Comparison of ENCODE assay signal across 8 cellular contexts in the genomic region with DNA sequence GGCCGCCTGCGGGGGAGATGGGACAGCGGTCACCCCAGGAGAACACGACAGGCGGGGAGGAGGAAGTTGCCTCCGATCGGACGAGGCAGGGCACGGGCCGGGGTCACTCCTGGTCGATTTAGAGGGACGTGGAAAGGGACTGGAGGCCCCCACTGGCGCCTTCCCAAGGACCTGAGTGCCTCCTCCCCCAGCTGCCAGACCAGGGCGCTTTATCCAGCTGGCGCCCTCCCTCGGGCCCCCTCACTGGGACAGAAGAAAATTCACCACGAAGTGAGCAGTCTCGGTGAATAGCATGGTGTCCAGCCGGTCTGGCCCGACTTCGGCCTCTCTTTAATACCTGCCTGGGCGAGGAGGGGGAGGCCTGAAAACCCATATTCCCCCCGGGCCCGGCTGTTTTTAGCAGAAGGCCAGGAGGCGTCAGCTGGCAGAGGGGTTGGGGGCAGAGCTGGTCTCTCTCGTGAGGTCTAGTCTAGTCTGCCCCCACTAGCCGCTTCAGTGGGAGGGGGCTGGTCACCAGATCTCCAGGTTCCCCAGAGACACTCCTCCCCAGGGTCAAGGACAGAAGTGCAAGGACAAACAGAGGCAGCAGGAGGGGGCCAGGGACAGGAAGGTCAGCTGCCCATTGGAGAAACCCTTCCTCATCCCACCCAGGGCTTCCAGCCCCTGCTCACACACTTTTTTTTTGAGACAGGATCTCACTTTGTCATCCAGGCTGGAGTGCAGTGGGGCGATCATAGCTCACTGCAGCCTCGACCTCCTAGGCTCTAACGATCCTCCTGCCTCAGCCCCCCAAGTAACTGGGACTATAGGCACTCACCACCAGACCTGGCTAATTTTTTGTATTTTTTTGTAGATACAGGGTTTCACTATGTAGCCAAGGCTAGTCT. TPM values are rescaled to one million over a fixed set of nuclear protein-coding genes. Genes with fewer than 3 reads are reported as not detected.
A peak's percentile ranks its signal among the peaks of the same experiment; 100 is the strongest.
DNase-seq lines count a peak whose midpoint lies in the region; ATAC-seq, FAIRE-seq and TF ChIP-seq lines count a peak whose summit lies in the region.

No MANE protein-coding gene starts in this region.

- intact Hi-C loops in HepG2 (cut with micrococcal nuclease; ENCODE audit: unreplicated experiment): loop anchor here (2.0 kb wide), 2 partner anchors 15 to 43 kb away; a partner anchor contains a TSS

- H3K27me3 Mint-ChIP-seq in chondrocyte (ENCODE audit: low read depth): no peaks in the 10 kb centered on the region

- CTCF ChIA-PET in HepG2 (lab: Yijun Ruan, JAX; ENCODE audit: low intra/inter-chr PET ratio, low total read pairs): no interaction called here

- no peak; the same call in 1 of the 2 replicates for TF ChIP-seq RAD21 in HepG2 (CRISPR knock-in tag; IDR thresholded peaks at IDR 0.05)

- H3K27me3 ChIP-seq in GM06990 (replicated peaks; ENCODE audit: control insufficient read depth, insufficient read depth, low read length): no peaks in the 10 kb centered on the region
- H3K27me3 ChIP-seq in HepG2 (ENCODE audit: control insufficient read depth in 1 of 2, insufficient read depth in 2 of 2, low read length in 2 of 2): no peaks in the 10 kb centered on the region

- DNase-seq in GM06990 (ENCODE audit: extremely low read depth, insufficient read length) (no peak), NCI-H2227 (lab: John Stamatoyannopoulos, UW; ENCODE audit: unreplicated experiment) (peak; percentile 68), chondrocyte (ENCODE audit: low spot score) (no peak), HepG2 (ENCODE audit: low spot score) (peak; percentile 40), substantia nigra (lab: John Stamatoyannopoulos, UW) (peak in 36 of 49 donors; percentile 52 to 93 (median 78)), pons (ENCODE audit: low spot score) (no peak)

- peaks cover 10% of the 10 kb centered on the region for H3K36me3 Mint-ChIP-seq in chondrocyte (ENCODE audit: low read depth)

- H3K36me3 ChIP-seq in GM06990 (ENCODE audit: control insufficient read depth, insufficient read depth, low read length) (no peaks in the 10 kb centered on the region; the same call in 1 of the 2 replicates), HepG2 (replicated peaks in 1 of 2; ENCODE audit: control insufficient read depth in 1 of 2, insufficient read depth in 2 of 2, low read length in 2 of 2) (no peaks in the 10 kb centered on the region)

- in situ Hi-C loops in HepG2 (cut with HindIII; ENCODE audit: extremely low pct_ligation_motif_present, low pct_unique_long_range_greater_than_20kb): no loop called here

- peak; percentile 29 to 53 for TF ChIP-seq POLR2A in HepG2 (IDR thresholded peaks at IDR 0.05; ENCODE audit: insufficient read depth in 1 of 2, low read depth in 2 of 2, low read length in 2 of 2)

- no peaks in the 10 kb centered on the region for H3K9me3 ChIP-seq in HepG2 (ENCODE audit: low read length)

- H3K4me1 ChIP-seq in HepG2 (ENCODE audit: insufficient read depth, low read length): peaks cover 63% of the 10 kb centered on the region

- 9% methylated on average over 5 of the region's 30 CpGs for whole genome bisulfite sequencing in HepG2 (ENCODE audit: low lambda C conversion rate)

- ATAC-seq in HepG2 (peak; percentile 64), HG03378 (IDR thresholded peaks at IDR 0.05; ENCODE audit: unreplicated experiment) (no peak)

- peak overlapping the region; percentile 78 for H3K4me3 Mint-ChIP-seq in chondrocyte (ENCODE audit: unreplicated experiment)

- H3K4me3 ChIP-seq in GM06990 (replicated peaks; ENCODE audit: low read depth, low read length) (peak overlapping the region; percentile 74), HepG2 (replicated peaks in 1 of 3; ENCODE audit: insufficient read depth in 1 of 3, low read depth in 2 of 3, low read length in 3 of 3) (peak overlapping the region; percentile 64 to 81 (median 73))

- no peak overlapping the region for H2AFZ ChIP-seq in HepG2 (ENCODE audit: low read length)

- H3K79me2 ChIP-seq in HepG2 (ENCODE audit: insufficient read depth, low read length): no peaks in the 10 kb centered on the region

- H3K4me1 Mint-ChIP-seq in chondrocyte (ENCODE audit: low read depth): peaks cover 41% of the 10 kb centered on the region

- no peaks in the 10 kb centered on the region for H3K9me3 Mint-ChIP-seq in chondrocyte (ENCODE audit: low read depth)

- no peak for TF ChIP-seq EP300 in HepG2 (IDR thresholded peaks at IDR 0.05; ENCODE audit: low read depth in 2 of 2, low read length in 2 of 2)
- no peak for TF ChIP-seq EP300 in HepG2 (CRISPR knock-in tag; IDR thresholded peaks at IDR 0.05; ENCODE audit: borderline replicate concordance)

- FAIRE-seq in HepG2 (lab: Jason Lieb, UNC): peak; percentile 51

- POLR2A ChIA-PET in HepG2 (lab: Yijun Ruan, JAX): interaction anchor here (0.7 to 10.1 kb wide), 24 partner anchors 8 to 299 kb away, joined by 3 to 222 read pairs (median 6); a partner anchor contains a TSS

- H4K20me1 ChIP-seq in HepG2 (ENCODE audit: insufficient read depth, low read length): no peaks in the 10 kb centered on the region

- BruUV-seq in HepG2 (replicated peaks; lab: Mats Ljungman, UMichigan): TSS peak; percentile 65

- peak overlapping the region; percentile 80 for H3K4me2 ChIP-seq in HepG2 (ENCODE audit: low read depth, low read length)

- peak overlapping the region; percentile 85 for H3K27ac ChIP-seq in 22Rv1
- peak overlapping the region; percentile 92 for H3K27ac ChIP-seq in HepG2 (ENCODE audit: extremely low read length, insufficient read depth, low read length)
- peak overlapping the region; percentile 98 for H3K27ac ChIP-seq in substantia nigra (ENCODE audit: low read depth, low read length, poor library complexity, severe bottlenecking)

- no peak for TF ChIP-seq CTCF in 22Rv1 (IDR thresholded peaks at IDR 0.05)
- no peak for TF ChIP-seq CTCF in GM06990 (IDR thresholded peaks at IDR 0.05; ENCODE audit: insufficient read depth, low read length, poor library complexity, severe bottlenecking)
- no peak for TF ChIP-seq CTCF in chondrocyte (IDR thresholded peaks at IDR 0.05)
- TF ChIP-seq CTCF in HepG2 (CRISPR knock-in tag; IDR thresholded peaks at IDR 0.05): peak; percentile 39

- peak overlapping the region; percentile 84 for H3K27ac Mint-ChIP-seq in chondrocyte (ENCODE audit: unreplicated experiment)

- H3K9ac ChIP-seq in HepG2 (ENCODE audit: insufficient read depth, low read depth, low read length): peak overlapping the region; percentile 87

RNA-seq across cellular contexts. Expression of a gene that starts 10.2 kb away (rescaled TPM):
- total RNA-seq in chondrocyte (3.6 to 4.5 TPM (median 4.4 TPM) in 3 replicates), HepG2 (2016; rRNA removed; fragmentation: Illumina TruSeq; extraction: Trizol) (0.31 and 3.2 TPM in 2 replicates)
- 0.71 TPM in 1 of 2 replicates, not detected in the other for total RNA-seq in HepG2 (2016; cell fraction: cytosol; rRNA removed; fragmentation: Illumina TruSeq; extraction: Trizol; ENCODE audit: low read depth)
- total RNA-seq in HepG2 (2016; cell fraction: insoluble cytoplasmic fraction; rRNA removed; fragmentation: Illumina TruSeq; extraction: Trizol): 0.46 and 3.1 TPM in 2 replicates
- 0.12 and 0.65 TPM in 2 replicates for total RNA-seq in HepG2 (2016; cell fraction: membrane; rRNA removed; fragmentation: Illumina TruSeq; extraction: Trizol)
- total RNA-seq in HepG2 (2016; cell fraction: nucleus; rRNA removed; fragmentation: Illumina TruSeq; extraction: Trizol): 3.2 and 5.0 TPM in 2 replicates
- 17.6 and 21.8 TPM in 2 replicates for polyA plus RNA-seq in HepG2 (2011; rRNA removed)
- 2.4 and 5.1 TPM in 2 replicates for polyA plus RNA-seq in HepG2 (2011; cell fraction: cytosol; rRNA removed)
- 142 and 179 TPM in 2 replicates for polyA plus RNA-seq in HepG2 (2011; cell fraction: nucleus; rRNA removed)
- 7.7 and 16.0 TPM in 2 replicates for polyA plus RNA-seq in HepG2 (2012)
- 0.22 and 0.24 TPM in 2 replicates for polyA plus RNA-seq in HepG2 (2016; cell fraction: cytosol; fragmentation: Illumina TruSeq; extraction: Trizol; ENCODE audit: low read depth)
- polyA plus RNA-seq in HepG2 (2016; cell fraction: insoluble cytoplasmic fraction; fragmentation: Illumina TruSeq; extraction: Trizol; ENCODE audit: low read depth): 0.81 and 0.98 TPM in 2 replicates
- polyA plus RNA-seq in HepG2 (2016; cell fraction: membrane; fragmentation: Illumina TruSeq; extraction: Trizol; ENCODE audit: low read depth): 0.13 and 0.55 TPM in 2 replicates
- 26.3 and 28.4 TPM in 2 replicates for polyA plus RNA-seq in HepG2 (2016; cell fraction: nucleus; fragmentation: Illumina TruSeq; extraction: Trizol; ENCODE audit: insufficient read depth, low read depth)
- polyA minus RNA-seq in HepG2 (2011; rRNA and poly(A)+ RNA removed; ENCODE audit: low replicate concordance): 6.1 and 8.3 TPM in 2 replicates
- 1.3 and 1.8 TPM in 2 replicates for polyA minus RNA-seq in HepG2 (2011; cell fraction: cytosol; rRNA and poly(A)+ RNA removed)
- polyA minus RNA-seq in HepG2 (2011; cell fraction: nucleus; rRNA and poly(A)+ RNA removed): 16.6 and 17.9 TPM in 2 replicates

RNA-seq across cellular contexts. Expression of a gene that starts 10.2 kb away (rescaled TPM):
- total RNA-seq in chondrocyte (0.90 to 2.0 TPM (median 1.7 TPM) in 3 replicates), HepG2 (2016; rRNA removed; fragmentation: Illumina TruSeq; extraction: Trizol) (0.62 and 1.0 TPM in 2 replicates)
- not detected in 2 replicates for total RNA-seq in HepG2 (2016; cell fraction: cytosol; rRNA removed; fragmentation: Illumina TruSeq; extraction: Trizol; ENCODE audit: low read depth)
- 2.0 TPM in 1 of 2 replicates, not detected in the other for total RNA-seq in HepG2 (2016; cell fraction: insoluble cytoplasmic fraction; rRNA removed; fragmentation: Illumina TruSeq; extraction: Trizol)
- total RNA-seq in HepG2 (2016; cell fraction: membrane; rRNA removed; fragmentation: Illumina TruSeq; extraction: Trizol): 0.53 TPM in 1 of 2 replicates, not detected in the other
- 0.85 and 3.2 TPM in 2 replicates for total RNA-seq in HepG2 (2016; cell fraction: nucleus; rRNA removed; fragmentation: Illumina TruSeq; extraction: Trizol)
- polyA plus RNA-seq in HepG2 (2011; rRNA removed): 1.1 and 2.0 TPM in 2 replicates
- polyA plus RNA-seq in HepG2 (2011; cell fraction: cytosol; rRNA removed): 0.31 and 0.35 TPM in 2 replicates
- 5.2 and 6.5 TPM in 2 replicates for polyA plus RNA-seq in HepG2 (2011; cell fraction: nucleus; rRNA removed)
- 5.4 and 6.5 TPM in 2 replicates for polyA plus RNA-seq in HepG2 (2012)
- not detected in 2 replicates for polyA plus RNA-seq in HepG2 (2016; cell fraction: cytosol; fragmentation: Illumina TruSeq; extraction: Trizol; ENCODE audit: low read depth)
- 0.23 TPM in 1 of 2 replicates, not detected in the other for polyA plus RNA-seq in HepG2 (2016; cell fraction: insoluble cytoplasmic fraction; fragmentation: Illumina TruSeq; extraction: Trizol; ENCODE audit: low read depth)
- polyA plus RNA-seq in HepG2 (2016; cell fraction: membrane; fragmentation: Illumina TruSeq; extraction: Trizol; ENCODE audit: low read depth): 0.43 TPM in 1 of 2 replicates, not detected in the other
- 3.9 TPM in 2 replicates for polyA plus RNA-seq in HepG2 (2016; cell fraction: nucleus; fragmentation: Illumina TruSeq; extraction: Trizol; ENCODE audit: insufficient read depth, low read depth)
- 1.1 and 2.7 TPM in 2 replicates for polyA minus RNA-seq in HepG2 (2011; rRNA and poly(A)+ RNA removed; ENCODE audit: low replicate concordance)
- polyA minus RNA-seq in HepG2 (2011; cell fraction: cytosol; rRNA and poly(A)+ RNA removed): not detected in 2 replicates
- 2.3 and 3.6 TPM in 2 replicates for polyA minus RNA-seq in HepG2 (2011; cell fraction: nucleus; rRNA and poly(A)+ RNA removed)

RNA-seq across cellular contexts. Expression of a gene that starts 16.1 kb away (rescaled TPM):
- total RNA-seq in chondrocyte (58.8 to 104 TPM (median 103 TPM) in 3 replicates), HepG2 (2016; rRNA removed; fragmentation: Illumina TruSeq; extraction: Trizol) (81.9 and 85.1 TPM in 2 replicates)
- 39.3 and 48.2 TPM in 2 replicates for total RNA-seq in HepG2 (2016; cell fraction: cytosol; rRNA removed; fragmentation: Illumina TruSeq; extraction: Trizol; ENCODE audit: low read depth)
- 79.9 and 80.4 TPM in 2 replicates for total RNA-seq in HepG2 (2016; cell fraction: insoluble cytoplasmic fraction; rRNA removed; fragmentation: Illumina TruSeq; extraction: Trizol)
- total RNA-seq in HepG2 (2016; cell fraction: membrane; rRNA removed; fragmentation: Illumina TruSeq; extraction: Trizol): 99.4 and 121 TPM in 2 replicates
- 41.2 and 48.0 TPM in 2 replicates for total RNA-seq in HepG2 (2016; cell fraction: nucleus; rRNA removed; fragmentation: Illumina TruSeq; extraction: Trizol)
- 134 and 155 TPM in 2 replicates for polyA plus RNA-seq in HepG2 (2011; rRNA removed)
- 175 and 198 TPM in 2 replicates for polyA plus RNA-seq in HepG2 (2011; cell fraction: cytosol; rRNA removed)
- polyA plus RNA-seq in HepG2 (2011; cell fraction: nucleus; rRNA removed): 42.9 and 54.2 TPM in 2 replicates
- 93.4 and 110 TPM in 2 replicates for polyA plus RNA-seq in HepG2 (2012)
- polyA plus RNA-seq in HepG2 (2016; cell fraction: cytosol; fragmentation: Illumina TruSeq; extraction: Trizol; ENCODE audit: low read depth): 130 and 155 TPM in 2 replicates
- 249 and 301 TPM in 2 replicates for polyA plus RNA-seq in HepG2 (2016; cell fraction: insoluble cytoplasmic fraction; fragmentation: Illumina TruSeq; extraction: Trizol; ENCODE audit: low read depth)
- polyA plus RNA-seq in HepG2 (2016; cell fraction: membrane; fragmentation: Illumina TruSeq; extraction: Trizol; ENCODE audit: low read depth): 253 and 267 TPM in 2 replicates
- 142 and 146 TPM in 2 replicates for polyA plus RNA-seq in HepG2 (2016; cell fraction: nucleus; fragmentation: Illumina TruSeq; extraction: Trizol; ENCODE audit: insufficient read depth, low read depth)
- 31.7 and 183 TPM in 2 replicates for polyA minus RNA-seq in HepG2 (2011; rRNA and poly(A)+ RNA removed; ENCODE audit: low replicate concordance)
- polyA minus RNA-seq in HepG2 (2011; cell fraction: cytosol; rRNA and poly(A)+ RNA removed): 56.3 and 59.3 TPM in 2 replicates
- 34.6 and 44.4 TPM in 2 replicates for polyA minus RNA-seq in HepG2 (2011; cell fraction: nucleus; rRNA and poly(A)+ RNA removed)

RNA-seq across cellular contexts. Expression of a gene that starts 42.1 kb away (rescaled TPM):
- 56.6 to 67.0 TPM (median 57.6 TPM) in 3 replicates for total RNA-seq in chondrocyte
- total RNA-seq in HepG2 (2016; rRNA removed; fragmentation: Illumina TruSeq; extraction: Trizol): 33.2 and 40.3 TPM in 2 replicates
- total RNA-seq in HepG2 (2016; cell fraction: cytosol; rRNA removed; fragmentation: Illumina TruSeq; extraction: Trizol; ENCODE audit: low read depth): 10.7 and 10.9 TPM in 2 replicates
- 35.8 and 41.1 TPM in 2 replicates for total RNA-seq in HepG2 (2016; cell fraction: insoluble cytoplasmic fraction; rRNA removed; fragmentation: Illumina TruSeq; extraction: Trizol)
- 15.7 and 16.3 TPM in 2 replicates for total RNA-seq in HepG2 (2016; cell fraction: membrane; rRNA removed; fragmentation: Illumina TruSeq; extraction: Trizol)
- 35.4 and 45.5 TPM in 2 replicates for total RNA-seq in HepG2 (2016; cell fraction: nucleus; rRNA removed; fragmentation: Illumina TruSeq; extraction: Trizol)
- 64.2 and 81.8 TPM in 2 replicates for polyA plus RNA-seq in HepG2 (2011; rRNA removed)
- polyA plus RNA-seq in HepG2 (2011; cell fraction: cytosol; rRNA removed): 39.7 and 41.1 TPM in 2 replicates
- polyA plus RNA-seq in HepG2 (2011; cell fraction: nucleus; rRNA removed): 145 and 160 TPM in 2 replicates
- 41.1 and 50.3 TPM in 2 replicates for polyA plus RNA-seq in HepG2 (2012)
- 2.1 and 2.8 TPM in 2 replicates for polyA plus RNA-seq in HepG2 (2016; cell fraction: cytosol; fragmentation: Illumina TruSeq; extraction: Trizol; ENCODE audit: low read depth)
- polyA plus RNA-seq in HepG2 (2016; cell fraction: insoluble cytoplasmic fraction; fragmentation: Illumina TruSeq; extraction: Trizol; ENCODE audit: low read depth): 28.1 and 29.2 TPM in 2 replicates
- 5.8 and 6.2 TPM in 2 replicates for polyA plus RNA-seq in HepG2 (2016; cell fraction: membrane; fragmentation: Illumina TruSeq; extraction: Trizol; ENCODE audit: low read depth)
- polyA plus RNA-seq in HepG2 (2016; cell fraction: nucleus; fragmentation: Illumina TruSeq; extraction: Trizol; ENCODE audit: insufficient read depth, low read depth): 54.5 and 62.2 TPM in 2 replicates
- polyA minus RNA-seq in HepG2 (2011; rRNA and poly(A)+ RNA removed; ENCODE audit: low replicate concordance): 42.3 and 46.5 TPM in 2 replicates
- polyA minus RNA-seq in HepG2 (2011; cell fraction: cytosol; rRNA and poly(A)+ RNA removed): 22.8 and 24.4 TPM in 2 replicates
- 68.5 and 83.3 TPM in 2 replicates for polyA minus RNA-seq in HepG2 (2011; cell fraction: nucleus; rRNA and poly(A)+ RNA removed)

Comparison
In these comparisons a context has a peak if more than half of its experiments do, and no peak if none do; other contexts are left out.
1. DNase-seq: peak in NCI-H2227 (single experiment), HepG2 (single experiment) and substantia nigra (36 of 49); none in GM06990 (single experiment), chondrocyte (single experiment) and pons (single experiment).
2. Peak in every context shown above with its lines, with median percentiles within 50 percentile points of each other: H3K27ac ChIP-seq.